ENCODE assay signal across 1 cellular context in genomic region chr10:78033623-78034470, GRCh38.
A peak's percentile ranks its signal among the peaks of the same experiment; 100 is the strongest.
TF ChIP-seq lines count a peak whose summit lies in the region.

RPS24 (plus strand) TSS chr10:78033863; CDS start chr10:78033902, 39 bp downstream.

TF ChIP-seq in K562, 482 proteins besides CTCF, POLR2A, EP300 and RAD21 (continued from another document and continues in another):
- TF ChIP-seq MGA (IDR thresholded peaks at IDR 0.05) (peak; percentile 90), ZNF764 (CRISPR knock-in tag; IDR thresholded peaks at IDR 0.05; ENCODE audit: low read depth) (no peak), CEBPG (CRISPR knock-in tag; IDR thresholded peaks at IDR 0.05) (peak; percentile 69), CEBPG (tag; conservative IDR thresholded peaks at IDR 0.05 in 1 of 2, IDR thresholded peaks at IDR 0.05 in 1 of 2) (peak; percentile 74 to 88; a peak in 3 of 4 replicates), KAT8 (IDR thresholded peaks at IDR 0.05; ENCODE audit: low read depth) (no peak), TCF7 (IDR thresholded peaks at IDR 0.05; ENCODE audit: borderline replicate concordance) (no peak), SMAD3 (CRISPR knock-in tag; conservative IDR thresholded peaks at IDR 0.05) (peak; percentile 52; the same call in 1 of the 2 replicates), ZFP91 (CRISPR knock-in tag; IDR thresholded peaks at IDR 0.05) (peak; percentile 73), HES1 (IDR thresholded peaks at IDR 0.05; ENCODE audit: low read depth) (no peak), ZNF175 (CRISPR knock-in tag; IDR thresholded peaks at IDR 0.05; ENCODE audit: low read depth) (no peak; the same call in 1 of the 2 replicates), MTA3 (IDR thresholded peaks at IDR 0.05; ENCODE audit: borderline replicate concordance) (peak; percentile 96), YBX1 (IDR thresholded peaks at IDR 0.05) (no peak), ZNF232 (CRISPR knock-in tag; IDR thresholded peaks at IDR 0.05) (peak; percentile 43; the same call in 1 of the 2 replicates), ZNF217 (CRISPR knock-in tag; IDR thresholded peaks at IDR 0.05) (no peak), SMARCC2 (IDR thresholded peaks at IDR 0.05; ENCODE audit: low read depth) (no peak), CSDE1 (IDR thresholded peaks at IDR 0.05) (no peak), HOMEZ (CRISPR knock-in tag; IDR thresholded peaks at IDR 0.05) (no peak), CREB5 (CRISPR knock-in tag; IDR thresholded peaks at IDR 0.05) (no peak), TEAD2 (tag; IDR thresholded peaks at IDR 0.05) (no peak), BRD4 (IDR thresholded peaks at IDR 0.05) (peak; percentile 97), SRF (CRISPR knock-in tag; IDR thresholded peaks at IDR 0.05) (no peak), ATF4 (CRISPR knock-in tag; IDR thresholded peaks at IDR 0.05) (no peak), SAFB2 (IDR thresholded peaks at IDR 0.05; ENCODE audit: borderline replicate concordance, low read depth, low read length, severe bottlenecking) (no peak), IRF9 (tag; IDR thresholded peaks at IDR 0.05) (no peak), ZBTB9 (CRISPR knock-in tag; IDR thresholded peaks at IDR 0.05) (peak; percentile 50; the same call in 1 of the 2 replicates), NKRF (IDR thresholded peaks at IDR 0.05; ENCODE audit: borderline replicate concordance) (peak; percentile 89), NBN (IDR thresholded peaks at IDR 0.05; ENCODE audit: low read depth) (peak; percentile 63), FOXO4 (CRISPR knock-in tag; IDR thresholded peaks at IDR 0.05) (peak; percentile 19; the same call in 1 of the 2 replicates)
